14 cellular contexts compared by ENCODE assay signal in the genomic region with DNA sequence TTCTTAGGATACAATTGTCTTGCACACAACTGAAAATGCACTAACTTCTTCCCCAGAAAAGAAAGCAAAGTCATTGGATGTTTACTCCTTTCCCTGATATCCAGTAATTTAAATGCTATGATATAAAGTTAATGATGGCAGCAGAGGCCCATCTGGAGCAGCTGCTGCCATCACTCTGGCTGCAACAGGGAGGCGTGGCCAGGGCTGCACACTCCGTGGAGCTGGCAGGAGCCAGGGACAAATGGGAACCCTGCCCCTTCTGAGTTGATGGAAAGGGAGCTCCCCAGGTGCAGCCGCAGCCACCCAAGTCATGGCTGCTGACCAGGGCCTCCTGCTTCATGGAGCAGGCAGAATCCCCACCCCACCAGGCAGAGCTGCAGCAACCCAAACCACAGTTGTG.
DNase-seq lines count a peak whose midpoint lies in the region; ATAC-seq and TF ChIP-seq lines count a peak whose summit lies in the region.
"Had no signal": no experiment of that assay in that cellular context is flagged by ENCODE, and none has a peak within 500 bp of the region (broad histone marks: within the 10 kb centered on the region; RNA-seq: fewer than 3 reads in every experiment).

No MANE protein-coding gene starts in this region.

- no peak overlapping the region for H2AK5ac ChIP-seq in neuronal stem cell (ENCODE audit: low read depth, low read length)

- H2BK5ac ChIP-seq in neuronal stem cell (ENCODE audit: low read length), result no peak overlapping the region

- H3K27ac ChIP-seq in neuronal stem cell (replicated peaks; ENCODE audit: low read length) (no peak overlapping the region), GM23338 (ENCODE audit: low read depth) (no peak overlapping the region)
- H3K27ac ChIP-seq: C4-2B, GM23248, HL-60 had no signal

- H3K4me1 ChIP-seq in neuronal stem cell (ENCODE audit: control insufficient read depth in 2 of 2, insufficient read depth in 1 of 2, low read depth in 1 of 2, low read length in 2 of 2) (no peaks in the 10 kb centered on the region), GM23338 (ENCODE audit: insufficient read depth) (no peaks in the 10 kb centered on the region)
- H3K4me1 ChIP-seq: BE2C had no signal

- CTCF ChIA-PET in WTC11 (lab: Charles Lee), result no interaction called here

- H3K14ac ChIP-seq in neuronal stem cell (ENCODE audit: low read length), result peak overlapping the region; percentile 40

- DNase-seq in activated CD4-positive, alpha-beta T cell treated with anti-CD3 and anti-CD28 coated beads, Interleukin-2, amount 10 ng/mL, durations not matched to agents 24 days and 14 days, result peak; percentile 34
- DNase-seq in activated CD4-positive, alpha-beta T cell treated with anti-CD3 and anti-CD28 coated beads, Interleukin-2, amount 50 U/mL, for 1 hour, result no peak
- DNase-seq in WTC11 (ENCODE audit: low spot score) (no peak), neuronal stem cell (ENCODE audit: low spot score) (no peak), GM23338 (ENCODE audit: low spot score) (no peak), DMS114 treated with DMSO at 0.1 percent for 48 hours (lab: John Stamatoyannopoulos, UW; ENCODE audit: unreplicated experiment) (no peak)
- no peak for DNase-seq in stimulated activated naive B cell treated with anti-CD40 and anti-IgM and Interleukin-4, amounts not matched to agents 10 μg/mL and 1 μg/mL and 100 μg/mL, for 72 hours
- DNase-seq: ACHN; BE2C; CD4-positive, alpha-beta memory T cell; GM23248; HCEC 1CT had no signal

- no peak overlapping the region for H3K18ac ChIP-seq in neuronal stem cell (ENCODE audit: low read length)

- TF ChIP-seq CTCF in WTC11 (IDR thresholded peaks at IDR 0.05) (no peak), GM23338 (conservative IDR thresholded peaks at IDR 0.05; ENCODE audit: low read depth in 2 of 2) (no peak)

- H4K91ac ChIP-seq in neuronal stem cell (ENCODE audit: low read depth, low read length, poor library complexity), result no peak overlapping the region

- H4K20me1 ChIP-seq in GM23338 (replicated peaks; ENCODE audit: insufficient read depth), result no peaks in the 10 kb centered on the region

- no peak overlapping the region for H3K23ac ChIP-seq in neuronal stem cell (ENCODE audit: low read depth, low read length, poor library complexity)

- H2AFZ ChIP-seq in neuronal stem cell (ENCODE audit: low read length) (no peak overlapping the region), GM23338 (no peak overlapping the region)
- H2AFZ ChIP-seq: GM23248 had no signal

- no CpG with 5 or more reads among the region's 3 CpGs for WGBS in neuronal stem cell (ENCODE audit: extremely low coverage in 2 of 2, insufficient read length in 2 of 2, insufficient replicate concordance in 1 of 2), 2 donors

- H2BK12ac ChIP-seq in neuronal stem cell (ENCODE audit: low read length), result no peak overlapping the region

- H3K9ac ChIP-seq in neuronal stem cell (ENCODE audit: low read depth, low read length, poor library complexity), result no peak overlapping the region
- H3K9ac ChIP-seq: GM23248 had no signal

- H4K8ac ChIP-seq in neuronal stem cell (ENCODE audit: low read depth, low read length), result no peak overlapping the region

- no peak overlapping the region for H2BK120ac ChIP-seq in neuronal stem cell (ENCODE audit: low read depth, low read length)

- no peak overlapping the region for H3K4ac ChIP-seq in neuronal stem cell (ENCODE audit: low read length)

- no peaks in the 10 kb centered on the region for H3K36me3 Mint-ChIP-seq in activated CD4-positive, alpha-beta T cell treated with anti-CD3 and anti-CD28 coated beads, Interleukin-2, amount 10 ng/mL, durations not matched to agents 24 days and 14 days (ENCODE audit: low read depth)
- H3K36me3 Mint-ChIP-seq in WTC11 (no peaks in the 10 kb centered on the region), GM23338 (ENCODE audit: low read depth) (peaks cover 7% of the 10 kb centered on the region)
- H3K36me3 Mint-ChIP-seq in stimulated activated naive B cell treated with anti-CD40 and anti-IgM and Interleukin-4, amounts not matched to agents 10 μg/mL and 1 μg/mL and 100 μg/mL, for 72 hours, result peaks cover 0 to 3% of the 10 kb centered on the region in 2 donors
- H3K36me3 Mint-ChIP-seq: CD4-positive, alpha-beta memory T cell had no signal

- POLR2A ChIA-PET in WTC11 (lab: Charles Lee), result no interaction called here

- H3K4me1 Mint-ChIP-seq in activated CD4-positive, alpha-beta T cell treated with anti-CD3 and anti-CD28 coated beads, Interleukin-2, amount 10 ng/mL, durations not matched to agents 24 days and 14 days, result no peaks in the 10 kb centered on the region
- H3K4me1 Mint-ChIP-seq in WTC11 (peaks cover 2% of the 10 kb centered on the region), GM23338 (no peaks in the 10 kb centered on the region)
- no peaks in the 10 kb centered on the region for H3K4me1 Mint-ChIP-seq in stimulated activated naive B cell treated with anti-CD40 and anti-IgM and Interleukin-4, amounts not matched to agents 10 μg/mL and 1 μg/mL and 100 μg/mL, for 72 hours
- H3K4me1 Mint-ChIP-seq: CD4-positive, alpha-beta memory T cell had no signal

- no peaks in the 10 kb centered on the region for H3K27me3 ChIP-seq in neuronal stem cell (ENCODE audit: control insufficient read depth in 3 of 3, insufficient read depth in 3 of 3, low read depth in 1 of 3, low read length in 3 of 3)
- no peaks in the 10 kb centered on the region for H3K27me3 ChIP-seq in GM23338 (ENCODE audit: insufficient read depth)
- H3K27me3 ChIP-seq: BE2C had no signal

- no peaks in the 10 kb centered on the region for H3F3A ChIP-seq in GM23338 (replicated peaks; ENCODE audit: low read depth)

- peaks cover 11% of the 10 kb centered on the region for H3K9me3 Mint-ChIP-seq in activated CD4-positive, alpha-beta T cell treated with anti-CD3 and anti-CD28 coated beads, Interleukin-2, amount 10 ng/mL, durations not matched to agents 24 days and 14 days
- H3K9me3 Mint-ChIP-seq in WTC11 (no peaks in the 10 kb centered on the region), GM23338 (peaks cover 17% of the 10 kb centered on the region)
- H3K9me3 Mint-ChIP-seq in stimulated activated naive B cell treated with anti-CD40 and anti-IgM and Interleukin-4, amounts not matched to agents 10 μg/mL and 1 μg/mL and 100 μg/mL, for 72 hours, result peaks cover 12 to 17% of the 10 kb centered on the region in 2 donors

- H3K4me2 ChIP-seq in neuronal stem cell (ENCODE audit: insufficient read depth, low read length, poor library complexity, severe bottlenecking) (no peak overlapping the region), GM23338 (no peak overlapping the region)

- intact Hi-C loops in activated CD4-positive, alpha-beta T cell treated with anti-CD3 and anti-CD28 coated beads, Interleukin-2, amount 10 ng/mL, durations not matched to agents 24 days and 14 days (cut with micrococcal nuclease), result no loop called here

- no peaks in the 10 kb centered on the region for H3K27me3 Mint-ChIP-seq in activated CD4-positive, alpha-beta T cell treated with anti-CD3 and anti-CD28 coated beads, Interleukin-2, amount 10 ng/mL, durations not matched to agents 24 days and 14 days
- no peaks in the 10 kb centered on the region for H3K27me3 Mint-ChIP-seq in WTC11 (ENCODE audit: low read depth)
- peaks cover 8% of the 10 kb centered on the region for H3K27me3 Mint-ChIP-seq in GM23338 (ENCODE audit: insufficient read depth, low read depth, poor library complexity)
- no peaks in the 10 kb centered on the region for H3K27me3 Mint-ChIP-seq in stimulated activated naive B cell treated with anti-CD40 and anti-IgM and Interleukin-4, amounts not matched to agents 10 μg/mL and 1 μg/mL and 100 μg/mL, for 72 hours

- 0 out of 2 replicates have a peak, but pooled peaks cover 1% of the 10 kb centered on the region for H3K9me2 ChIP-seq in GM23338 (ENCODE audit: insufficient read depth)

- no peak overlapping the region for H2BK15ac ChIP-seq in neuronal stem cell (ENCODE audit: low read length)

- ATAC-seq in WTC11 (peak; percentile 43; the same call in 1 of the 2 replicates), GM23338 (no peak)
- no peak for ATAC-seq in stimulated activated naive B cell treated with anti-CD40 and anti-IgM and Interleukin-4, amounts not matched to agents 10 μg/mL and 1 μg/mL and 100 μg/mL, for 72 hours (replicated peaks)

- no peaks in the 10 kb centered on the region for H3K79me2 ChIP-seq in GM23338 (replicated peaks; ENCODE audit: insufficient read depth)

- H3K4me3 Mint-ChIP-seq in activated CD4-positive, alpha-beta T cell treated with anti-CD3 and anti-CD28 coated beads, Interleukin-2, amount 10 ng/mL, durations not matched to agents 24 days and 14 days, result no peak overlapping the region
- H3K4me3 Mint-ChIP-seq in WTC11 (no peak overlapping the region), GM23338 (no peak overlapping the region)
- no peak overlapping the region for H3K4me3 Mint-ChIP-seq in stimulated activated naive B cell treated with anti-CD40 and anti-IgM and Interleukin-4, amounts not matched to agents 10 μg/mL and 1 μg/mL and 100 μg/mL, for 72 hours
- H3K4me3 Mint-ChIP-seq: CD4-positive, alpha-beta memory T cell had no signal

- no peak overlapping the region for H3K27ac Mint-ChIP-seq in activated CD4-positive, alpha-beta T cell treated with anti-CD3 and anti-CD28 coated beads, Interleukin-2, amount 10 ng/mL, durations not matched to agents 24 days and 14 days
- H3K27ac Mint-ChIP-seq in WTC11 (no peak overlapping the region), GM23338 (no peak overlapping the region)
- no peak overlapping the region for H3K27ac Mint-ChIP-seq in stimulated activated naive B cell treated with anti-CD40 and anti-IgM and Interleukin-4, amounts not matched to agents 10 μg/mL and 1 μg/mL and 100 μg/mL, for 72 hours
- H3K27ac Mint-ChIP-seq: CD4-positive, alpha-beta memory T cell had no signal

- H3K36me3 ChIP-seq in neuronal stem cell (replicated peaks in 1 of 2; ENCODE audit: control insufficient read depth in 2 of 2, insufficient read depth in 2 of 2, low read length in 2 of 2) (no peaks in the 10 kb centered on the region), GM23338 (ENCODE audit: insufficient read depth) (no peaks in the 10 kb centered on the region)
- H3K36me3 ChIP-seq: BE2C had no signal

- no peak overlapping the region for H3K4me3 ChIP-seq in neuronal stem cell (ENCODE audit: low read length in 2 of 2)
- no peak overlapping the region for H3K4me3 ChIP-seq in GM23338
- H3K4me3 ChIP-seq: GM23248 had no signal

- H3K9me3 ChIP-seq in neuronal stem cell (replicated peaks in 1 of 2; ENCODE audit: control insufficient read depth in 2 of 2, insufficient read depth in 1 of 2, low read depth in 1 of 2, low read length in 2 of 2), result no peaks in the 10 kb centered on the region
- H3K9me3 ChIP-seq: BE2C had no signal

- H3K79me1 ChIP-seq in neuronal stem cell (ENCODE audit: low read depth, low read length), result peaks cover 2% of the 10 kb centered on the region

TF ChIP-seq in WTC11, 78 proteins besides CTCF, POLR2A, EP300 and RAD21 (continues in another document):
- TF ChIP-seq ZNF263 (CRISPR knock-in tag; IDR thresholded peaks at IDR 0.05; ENCODE audit: low read depth) (no peak), ZNF671 (CRISPR knock-in tag; IDR thresholded peaks at IDR 0.05) (no peak), ELF4 (CRISPR knock-in tag; IDR thresholded peaks at IDR 0.05; ENCODE audit: low read depth) (no peak)

TF ChIP-seq in GM23338, 12 proteins besides CTCF, POLR2A, EP300 and RAD21 (continues in another document):
- TF ChIP-seq NANOG (IDR thresholded peaks at IDR 0.05; ENCODE audit: borderline replicate concordance), result no peak
- TF ChIP-seq ZNF114 (CRISPR knock-in tag; IDR thresholded peaks at IDR 0.05), result no peak
- no peak for TF ChIP-seq STAT1 (IDR thresholded peaks at IDR 0.05; ENCODE audit: unreplicated experiment)
